In the genomic region with DNA sequence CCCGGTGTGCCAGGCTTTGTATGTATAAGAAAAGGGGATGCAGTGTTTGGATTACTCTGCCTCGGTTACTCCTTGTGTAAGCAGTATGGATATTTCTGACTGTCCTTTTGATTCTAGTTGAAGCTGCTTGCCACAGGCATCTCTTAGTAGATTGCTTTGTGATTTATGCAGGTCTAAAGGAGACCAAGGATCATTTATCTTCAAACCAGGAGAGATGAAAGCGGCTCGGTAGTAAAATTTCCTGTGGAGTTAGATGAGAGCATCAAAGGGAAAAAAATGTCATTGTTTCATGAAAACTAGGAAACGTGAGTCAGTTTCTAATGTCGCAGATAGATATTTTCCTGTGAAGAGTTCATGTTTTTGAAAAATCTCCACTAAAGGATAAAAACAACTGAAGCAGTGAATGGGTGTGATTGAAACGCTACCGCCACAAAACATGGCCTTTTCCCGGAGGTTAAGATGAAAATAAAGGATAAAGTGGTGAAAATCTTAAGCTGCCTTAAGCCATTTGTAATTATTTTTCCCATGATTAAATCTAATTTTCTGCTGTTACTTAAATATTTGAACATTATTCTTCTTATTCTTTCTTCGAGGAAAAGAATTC, we compare ENCODE assay signal across 1 cellular context.
TF ChIP-seq lines count a peak whose summit lies in the region.

No MANE protein-coding gene starts in this region.

TF ChIP-seq in HepG2, 621 proteins besides CTCF, POLR2A, EP300 and RAD21 (continued from another document):
- TF ChIP-seq, protein P1, sequence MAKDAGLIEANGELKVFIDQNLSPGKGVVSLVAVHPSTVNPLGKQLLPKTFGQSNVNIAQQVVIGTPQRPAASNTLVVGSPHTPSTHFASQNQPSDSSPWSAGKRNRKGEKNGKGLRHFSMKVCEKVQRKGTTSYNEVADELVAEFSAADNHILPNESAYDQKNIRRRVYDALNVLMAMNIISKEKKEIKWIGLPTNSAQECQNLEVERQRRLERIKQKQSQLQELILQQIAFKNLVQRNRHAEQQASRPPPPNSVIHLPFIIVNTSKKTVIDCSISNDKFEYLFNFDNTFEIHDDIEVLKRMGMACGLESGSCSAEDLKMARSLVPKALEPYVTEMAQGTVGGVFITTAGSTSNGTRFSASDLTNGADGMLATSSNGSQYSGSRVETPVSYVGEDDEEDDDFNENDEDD (CRISPR knock-in tag; IDR thresholded peaks at IDR 0.05; ENCODE audit: borderline replicate concordance): no peak
- TF ChIP-seq ZNF501 (CRISPR knock-in tag; IDR thresholded peaks at IDR 0.05) (no peak), JUN (CRISPR knock-in tag; IDR thresholded peaks at IDR 0.05) (no peak), RFX1 (IDR thresholded peaks at IDR 0.05) (no peak)
- TF ChIP-seq, protein P2, sequence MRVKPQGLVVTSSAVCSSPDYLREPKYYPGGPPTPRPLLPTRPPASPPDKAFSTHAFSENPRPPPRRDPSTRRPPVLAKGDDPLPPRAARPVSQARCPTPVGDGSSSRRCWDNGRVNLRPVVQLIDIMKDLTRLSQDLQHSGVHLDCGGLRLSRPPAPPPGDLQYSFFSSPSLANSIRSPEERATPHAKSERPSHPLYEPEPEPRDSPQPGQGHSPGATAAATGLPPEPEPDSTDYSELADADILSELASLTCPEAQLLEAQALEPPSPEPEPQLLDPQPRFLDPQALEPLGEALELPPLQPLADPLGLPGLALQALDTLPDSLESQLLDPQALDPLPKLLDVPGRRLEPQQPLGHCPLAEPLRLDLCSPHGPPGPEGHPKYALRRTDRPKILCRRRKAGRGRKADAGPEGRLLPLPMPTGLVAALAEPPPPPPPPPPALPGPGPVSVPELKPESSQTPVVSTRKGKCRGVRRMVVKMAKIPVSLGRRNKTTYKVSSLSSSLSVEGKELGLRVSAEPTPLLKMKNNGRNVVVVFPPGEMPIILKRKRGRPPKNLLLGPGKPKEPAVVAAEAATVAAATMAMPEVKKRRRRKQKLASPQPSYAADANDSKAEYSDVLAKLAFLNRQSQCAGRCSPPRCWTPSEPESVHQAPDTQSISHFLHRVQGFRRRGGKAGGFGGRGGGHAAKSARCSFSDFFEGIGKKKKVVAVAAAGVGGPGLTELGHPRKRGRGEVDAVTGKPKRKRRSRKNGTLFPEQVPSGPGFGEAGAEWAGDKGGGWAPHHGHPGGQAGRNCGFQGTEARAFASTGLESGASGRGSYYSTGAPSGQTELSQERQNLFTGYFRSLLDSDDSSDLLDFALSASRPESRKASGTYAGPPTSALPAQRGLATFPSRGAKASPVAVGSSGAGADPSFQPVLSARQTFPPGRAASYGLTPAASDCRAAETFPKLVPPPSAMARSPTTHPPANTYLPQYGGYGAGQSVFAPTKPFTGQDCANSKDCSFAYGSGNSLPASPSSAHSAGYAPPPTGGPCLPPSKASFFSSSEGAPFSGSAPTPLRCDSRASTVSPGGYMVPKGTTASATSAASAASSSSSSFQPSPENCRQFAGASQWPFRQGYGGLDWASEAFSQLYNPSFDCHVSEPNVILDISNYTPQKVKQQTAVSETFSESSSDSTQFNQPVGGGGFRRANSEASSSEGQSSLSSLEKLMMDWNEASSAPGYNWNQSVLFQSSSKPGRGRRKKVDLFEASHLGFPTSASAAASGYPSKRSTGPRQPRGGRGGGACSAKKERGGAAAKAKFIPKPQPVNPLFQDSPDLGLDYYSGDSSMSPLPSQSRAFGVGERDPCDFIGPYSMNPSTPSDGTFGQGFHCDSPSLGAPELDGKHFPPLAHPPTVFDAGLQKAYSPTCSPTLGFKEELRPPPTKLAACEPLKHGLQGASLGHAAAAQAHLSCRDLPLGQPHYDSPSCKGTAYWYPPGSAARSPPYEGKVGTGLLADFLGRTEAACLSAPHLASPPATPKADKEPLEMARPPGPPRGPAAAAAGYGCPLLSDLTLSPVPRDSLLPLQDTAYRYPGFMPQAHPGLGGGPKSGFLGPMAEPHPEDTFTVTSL (CRISPR knock-in tag; IDR thresholded peaks at IDR 0.05; ENCODE audit: borderline replicate concordance): no peak
